Comparison of ENCODE assay signal across 2 cellular contexts in the genomic region with DNA sequence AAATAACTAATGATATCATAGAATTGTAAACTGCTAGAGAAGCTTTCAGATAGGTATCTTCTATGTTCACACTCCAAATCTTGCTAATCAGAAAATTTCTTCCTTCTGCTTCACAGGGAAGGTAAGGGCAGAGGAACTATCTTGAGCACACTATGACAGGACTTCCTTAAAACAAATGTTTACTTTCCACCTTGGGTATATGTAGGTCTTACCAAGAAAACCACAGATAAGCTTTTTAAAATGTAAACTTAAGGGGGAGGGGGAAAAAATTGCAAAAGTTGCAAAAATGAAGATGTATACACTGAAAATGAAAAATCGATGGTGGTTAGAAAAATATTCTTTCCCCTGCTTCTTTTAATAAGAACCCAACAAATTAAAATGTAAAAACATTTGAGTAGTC.
TF ChIP-seq lines count a peak whose summit lies in the region.

No MANE protein-coding gene starts in this region.

TF ChIP-seq in HepG2, 621 proteins besides CTCF, POLR2A, EP300 and RAD21:
- no peak for TF ChIP-seq NFIB (CRISPR knock-in tag; IDR thresholded peaks at IDR 0.05; ENCODE audit: borderline replicate concordance)
- 0 out of 2 replicates have a peak, but pooled peaks have one; percentile 12 for TF ChIP-seq MAFF (IDR thresholded peaks at IDR 0.05; ENCODE audit: low read depth, low read length)
TF ChIP-seq in HepG2: peak in this region for 1.

TF ChIP-seq in K562, 482 proteins besides CTCF, POLR2A, EP300 and RAD21:
- TF ChIP-seq C11orf30 (IDR thresholded peaks at IDR 0.05; ENCODE audit: low read depth), result peak; percentile 49; the same call in 1 of the 2 replicates
- TF ChIP-seq SIX5 (IDR thresholded peaks at IDR 0.05; ENCODE audit: borderline replicate concordance in 1 of 2, insufficient read depth in 1 of 2, low read depth in 1 of 2, low read length in 2 of 2), result no peak
- peak; percentile 71; the same call in 1 of the 2 replicates for TF ChIP-seq SPI1 (IDR thresholded peaks at IDR 0.05; ENCODE audit: borderline replicate concordance, low read depth, low read length)
- 0 out of 2 replicates have a peak, but pooled peaks have one; percentile 20 for TF ChIP-seq CTBP1 (IDR thresholded peaks at IDR 0.05; ENCODE audit: borderline replicate concordance)
- TF ChIP-seq ARHGAP35 (IDR thresholded peaks at IDR 0.05; ENCODE audit: partially characterized antibody), result no peak
- peak; percentile 61 for TF ChIP-seq ZNF316 (IDR thresholded peaks at IDR 0.05)
- no peak for TF ChIP-seq KDM2B (CRISPR knock-in tag; IDR thresholded peaks at IDR 0.05)
- peak; percentile 24; the same call in 1 of the 2 replicates for TF ChIP-seq SOX6 (IDR thresholded peaks at IDR 0.05)
- peak; percentile 55; the same call in 1 of the 2 replicates for TF ChIP-seq SMARCE1 (IDR thresholded peaks at IDR 0.05)
- TF ChIP-seq POLR3A (IDR thresholded peaks at IDR 0.05; ENCODE audit: borderline replicate concordance, extremely low read depth, insufficient read depth, insufficient read length), result no peak
- no peak for TF ChIP-seq HDAC8 (tag; IDR thresholded peaks at IDR 0.05)
- no peak for TF ChIP-seq PRMT5 (CRISPR knock-in tag; IDR thresholded peaks at IDR 0.05)
- TF ChIP-seq, protein P1, sequence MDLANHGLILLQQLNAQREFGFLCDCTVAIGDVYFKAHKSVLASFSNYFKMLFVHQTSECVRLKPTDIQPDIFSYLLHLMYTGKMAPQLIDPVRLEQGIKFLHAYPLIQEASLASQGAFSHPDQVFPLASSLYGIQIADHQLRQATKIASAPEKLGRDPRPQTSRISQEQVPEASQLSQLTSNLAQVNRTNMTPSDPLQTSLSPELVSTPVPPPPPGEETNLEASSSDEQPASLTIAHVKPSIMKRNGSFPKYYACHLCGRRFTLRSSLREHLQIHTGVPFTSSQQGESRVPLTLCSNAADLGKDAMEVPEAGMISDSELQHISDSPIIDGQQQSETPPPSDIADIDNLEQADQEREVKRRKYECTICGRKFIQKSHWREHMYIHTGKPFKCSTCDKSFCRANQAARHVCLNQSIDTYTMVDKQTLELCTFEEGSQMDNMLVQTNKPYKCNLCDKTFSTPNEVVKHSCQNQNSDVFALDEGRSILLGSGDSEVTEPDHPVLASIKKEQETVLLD (IDR thresholded peaks at IDR 0.05), result no peak
